30 cellular contexts compared by ENCODE assay signal in the genomic region with DNA sequence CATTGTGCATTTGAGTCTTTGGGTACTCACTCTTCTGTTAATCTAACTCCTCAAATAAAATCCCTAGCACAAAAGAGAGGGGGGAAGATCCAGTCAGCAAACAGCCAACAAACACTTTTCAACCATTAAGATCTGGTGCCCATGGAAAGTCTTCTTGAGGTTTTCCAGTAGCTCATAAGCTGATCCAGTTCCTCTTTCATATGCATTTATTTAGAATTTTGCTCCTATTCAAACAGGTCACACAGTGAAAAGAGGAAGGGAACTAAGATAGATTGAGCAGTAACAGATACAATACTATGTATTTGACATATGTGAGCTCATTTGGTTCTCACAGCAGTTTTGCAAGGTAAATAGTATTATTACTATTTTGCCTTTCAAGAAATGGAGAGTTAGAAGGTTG. TPM values are rescaled to one million over a fixed set of nuclear protein-coding genes. Genes with fewer than 3 reads are reported as not detected.
DNase-seq lines count a peak whose midpoint lies in the region; ATAC-seq, FAIRE-seq and TF ChIP-seq lines count a peak whose summit lies in the region.
"Had no signal": no experiment of that assay in that cellular context is flagged by ENCODE, and none has a peak within 500 bp of the region (broad histone marks: within the 10 kb centered on the region; RNA-seq: fewer than 3 reads in every experiment).

No MANE protein-coding gene starts in this region.

- no peak for ATAC-seq in GM19035 (IDR thresholded peaks at IDR 0.05; ENCODE audit: unreplicated experiment)
- ATAC-seq in GM18861 (IDR thresholded peaks at IDR 0.05; ENCODE audit: unreplicated experiment), result no peak
- ATAC-seq: activated naive CD8-positive, alpha-beta T cell treated with anti-CD3 and anti-CD28 coated beads, Interleukin-2, amount 50 U/mL, for 24 hours had no signal

- H3K4me1 ChIP-seq in DOHH2 (ENCODE audit: control insufficient read depth, low read length) (peaks cover 35% of the 10 kb centered on the region), H1 (replicated peaks in 1 of 4; ENCODE audit: control insufficient read depth in 3 of 4, insufficient read depth in 4 of 4, low read length in 3 of 4) (peaks cover 2 to 5% (median 3%) of the 10 kb centered on the region in 4 experiments; a peak in 6 of 7 replicates)
- H3K4me1 ChIP-seq: BE2C, pancreas had no signal

- peak overlapping the region; percentile 13 for H3K4me3 ChIP-seq in DOHH2 (ENCODE audit: low read length)
- H3K4me3 ChIP-seq in H1 (ENCODE audit: extremely low read depth in 1 of 4, insufficient read depth in 2 of 4, low read depth in 3 of 4, low read length in 4 of 4), result no peak overlapping the region
- H3K4me3 ChIP-seq: esophagus squamous epithelium, lung, pancreas, Peyer's patch, upper lobe of left lung had no signal

- no peaks in the 10 kb centered on the region for H3K36me3 ChIP-seq in DOHH2 (ENCODE audit: control insufficient read depth, low read length)
- H3K36me3 ChIP-seq in H1 (ENCODE audit: control insufficient read depth in 2 of 4, insufficient read depth in 4 of 4, low read length in 3 of 4), result no peaks in the 10 kb centered on the region
- H3K36me3 ChIP-seq: BE2C, esophagus squamous epithelium, pancreas, Peyer's patch, upper lobe of left lung had no signal

- 0 out of 2 replicates have a peak overlapping the region, but pooled peaks have one; percentile 17 for H2AFZ ChIP-seq in H1 (ENCODE audit: low read length)

- CTCF ChIA-PET in H1 (lab: Charles Lee; ENCODE audit: partially characterized antibody), result interaction anchor here (1.0 to 2.7 kb wide), 5 partner anchors 10 to 114 kb away, joined by 3 to 10 read pairs (median 4); no protein-coding TSS in a partner anchor

- no peak overlapping the region for H2BK5ac ChIP-seq in H1 (ENCODE audit: low read depth, low read length)

- no peak for FAIRE-seq in H1 (lab: Jason Lieb, UNC)
- FAIRE-seq: endometrium, G401.6, pancreas, small intestine had no signal

- TF ChIP-seq EP300 in H1 (IDR thresholded peaks at IDR 0.05; ENCODE audit: borderline replicate concordance in 1 of 2, low read depth in 2 of 2, low read length in 2 of 2), result no peak

- H3K9me2 ChIP-seq in DOHH2 (replicated peaks; ENCODE audit: control insufficient read depth, low read length), result no peaks in the 10 kb centered on the region

- no peaks in the 10 kb centered on the region for H3K79me1 ChIP-seq in H1 (ENCODE audit: low read depth, low read length)

- no peak overlapping the region for H2AK5ac ChIP-seq in H1 (ENCODE audit: low read depth, low read length)

- DNase-seq in MV-4-11 (lab: John Stamatoyannopoulos, UW), result peak; percentile 98
- DNase-seq in SIG-M5 treated with dmso at 0.1 percent for 504 hours (lab: John Stamatoyannopoulos, UW; ENCODE audit: unreplicated experiment), result peak; percentile 89
- DNase-seq in H1 (ENCODE audit: low read depth in 1 of 2, low spot score in 2 of 2), result no peak
- DNase-seq in NCI-H1092 treated with DMSO at 0.1 percent for 48 hours (lab: John Stamatoyannopoulos, UW), result no peak
- DNase-seq in stimulated activated CD4-positive, alpha-beta T cell treated with anti-CD3 and anti-CD28 coated beads, Interleukin-4, amount 100 ng/mL, for 24 hours, result no peak
- DNase-seq: activated CD4-positive, alpha-beta T cell treated with anti-CD3 and anti-CD28 coated beads for 48 hours; activated gamma-delta T cell; activated naive CD8-positive, alpha-beta T cell treated with anti-CD3 and anti-CD28 coated beads, Interleukin-2, amount 50 U/mL, for 24 hours; activated T-cell treated with anti-CD3 and anti-CD28 coated beads, Interleukin-2, amount 50 U/mL, for 24 hours; BE2C; central memory CD4-positive, alpha-beta T cell; DMS53; esophagus squamous epithelium; foreskin melanocyte; NCI-H1417 treated with DMSO at 0.1 percent for 48 hours; pancreas; SHP77 treated with DMSO at 0.1 percent for 48 hours; small intestine; stimulated activated CD4-positive, alpha-beta T cell treated with anti-CD3 and anti-CD28 coated beads, Interleukin-2, amount 100 ng/mL, for 24 hours; T-helper 1 cell; upper lobe of left lung had no signal

- H4K20me1 ChIP-seq in DOHH2 (ENCODE audit: control insufficient read depth, insufficient read depth, low read depth, low read length) (no peaks in the 10 kb centered on the region), H1 (replicated peaks in 1 of 2; ENCODE audit: control insufficient read depth in 1 of 2, insufficient read depth in 2 of 2, low read length in 2 of 2) (no peaks in the 10 kb centered on the region)

- no peak overlapping the region for H2BK12ac ChIP-seq in H1 (ENCODE audit: low read depth, low read length)

- H4K91ac ChIP-seq in H1 (replicated peaks; ENCODE audit: insufficient read length, low read length), result no peak overlapping the region

- no peak overlapping the region for H3K4ac ChIP-seq in H1 (replicated peaks; ENCODE audit: insufficient read length, low read depth, low read length)

- H2BK120ac ChIP-seq in H1 (replicated peaks; ENCODE audit: low read depth, low read length), result no peak overlapping the region

- no peak overlapping the region for H3K9ac ChIP-seq in H1 (replicated peaks in 1 of 4; ENCODE audit: extremely low read depth in 1 of 4, low read depth in 3 of 4, low read length in 3 of 4)

- H3K27me3 ChIP-seq in DOHH2 (ENCODE audit: control insufficient read depth, low read length) (peaks cover 12% of the 10 kb centered on the region), H1 (replicated peaks in 1 of 4; ENCODE audit: control insufficient read depth in 3 of 4, extremely low read depth in 1 of 4, insufficient read depth in 3 of 4, low read length in 3 of 4) (no peaks in the 10 kb centered on the region)

- no peak overlapping the region for H2BK15ac ChIP-seq in H1 (ENCODE audit: low read length)

- H3K56ac ChIP-seq in H1 (replicated peaks; ENCODE audit: insufficient read length, low read depth, low read length), result no peak overlapping the region

- TF ChIP-seq RAD21 in H1 (IDR thresholded peaks at IDR 0.05 in 1 of 2, conservative IDR thresholded peaks at IDR 0.05 in 1 of 2; ENCODE audit: low read depth in 2 of 2, low read length in 2 of 2), result no peak

- POLR2A ChIA-PET in H1 (lab: Charles Lee; ENCODE audit: partially characterized antibody), result interaction anchor here (0.7 to 1.2 kb wide), 3 partner anchors 14 to 143 kb away, joined by 3 to 4 read pairs (median 3); no protein-coding TSS in a partner anchor

- H3K79me2 ChIP-seq in DOHH2 (ENCODE audit: control insufficient read depth, low read length) (no peaks in the 10 kb centered on the region), H1 (ENCODE audit: control insufficient read depth in 1 of 2, insufficient read depth in 2 of 2, low read length in 2 of 2) (peaks cover 0 to 14% of the 10 kb centered on the region in 2 experiments; a peak in 2 of 4 replicates)

- H3K23ac ChIP-seq in H1 (ENCODE audit: insufficient read length), result no peak overlapping the region

- H3K23me2 ChIP-seq in H1 (ENCODE audit: low read depth, low read length), result peaks cover 10% of the 10 kb centered on the region

- H3K14ac ChIP-seq in H1 (ENCODE audit: insufficient read length), result no peak overlapping the region

- no peak overlapping the region for H4K5ac ChIP-seq in H1 (ENCODE audit: insufficient read length, low read depth, low read length)

- peaks cover 5% of the 10 kb centered on the region; the same call in 1 of the 2 replicates for H3F3A ChIP-seq in DOHH2 (ENCODE audit: control insufficient read depth, insufficient read depth)

- no peak overlapping the region for H4K8ac ChIP-seq in H1 (ENCODE audit: extremely low read depth, insufficient read depth, low read length)

- no peak overlapping the region for H2BK20ac ChIP-seq in H1 (ENCODE audit: low read length)

- H3K18ac ChIP-seq in H1 (ENCODE audit: extremely low read depth, low read length), result no peak overlapping the region

- TF ChIP-seq CTCF in DOHH2 (IDR thresholded peaks at IDR 0.05; ENCODE audit: low read depth, low read length, poor library complexity, severe bottlenecking) (no peak), H1 (IDR thresholded peaks at IDR 0.05; ENCODE audit: control extremely low read depth in 1 of 3, insufficient read depth in 1 of 3, low read depth in 1 of 3, low read length in 3 of 3) (no peak)

- no peaks in the 10 kb centered on the region for H3K9me3 ChIP-seq in DOHH2 (ENCODE audit: control insufficient read depth, insufficient read depth, low read length)
- H3K9me3 ChIP-seq in H1 (ENCODE audit: insufficient read depth in 2 of 2, low read depth in 1 of 2, low read length in 1 of 2), result no peaks in the 10 kb centered on the region
- H3K9me3 ChIP-seq: BE2C, esophagus squamous epithelium, pancreas, Peyer's patch, upper lobe of left lung had no signal

- H3K27ac ChIP-seq in DOHH2 (ENCODE audit: low read depth, low read length) (0 out of 2 replicates have a peak overlapping the region, but pooled peaks have one; percentile 4), H1 (ENCODE audit: low read depth, low read length) (no peak overlapping the region)
- H3K27ac ChIP-seq: esophagus squamous epithelium, pancreas, upper lobe of left lung, VCaP had no signal

- H3K4me2 ChIP-seq in DOHH2 (ENCODE audit: low read length) (peak overlapping the region; percentile 53), H1 (ENCODE audit: insufficient read depth in 1 of 2, low read depth in 2 of 2, low read length in 2 of 2) (no peak overlapping the region)

- no peak for TF ChIP-seq POLR2A in H1 (IDR thresholded peaks at IDR 0.05; ENCODE audit: control extremely low read depth in 1 of 2, low read depth in 2 of 2, low read length in 2 of 2)

TF ChIP-seq in H1, 55 proteins besides CTCF, POLR2A, EP300 and RAD21 (continues in another document):
- no peak for TF ChIP-seq CHD2 (IDR thresholded peaks at IDR 0.05; ENCODE audit: low read length)

RNA-seq across cellular contexts. Expression of a gene that starts 38.6 kb away (rescaled TPM):
- 32.3 and 37.8 TPM in 2 replicates for total RNA-seq in H1 (2021; fragmentation: NEBNext Ultra II Directional; extraction: Animal tissue kit (Norgen Biotek cat#: 25700))
- 58.8 and 62.8 TPM in 2 replicates for polyA plus RNA-seq in H1 (2011; rRNA removed)
- polyA plus RNA-seq in H1 (2011; cell fraction: cytosol; rRNA removed), result 81.9 TPM
- 41.7 TPM for polyA plus RNA-seq in H1 (2011; cell fraction: nucleus; rRNA removed)
- polyA plus RNA-seq in H1 (2012, experiment 1 of 2), result 46.1 to 60.1 TPM (median 55.5 TPM) in 4 replicates
- polyA plus RNA-seq in H1 (2012, experiment 2 of 2), result 46.2 TPM
- polyA plus RNA-seq in H1 (2013, experiment 1 of 2), result 35.2 TPM
- 34.9 TPM for polyA plus RNA-seq in H1 (2013, experiment 2 of 2)
- 32.8 and 39.3 TPM in 2 replicates for polyA minus RNA-seq in H1 (2011; rRNA and poly(A)+ RNA removed)
- polyA minus RNA-seq in H1 (2011; cell fraction: cytosol; rRNA and poly(A)+ RNA removed), result 15.7 TPM
- 13.9 TPM for polyA minus RNA-seq in H1 (2011; cell fraction: nucleus; rRNA and poly(A)+ RNA removed)

RNA-seq across cellular contexts. Expression of a gene that starts 41.0 kb away (rescaled TPM):
- 6.2 and 6.8 TPM in 2 replicates for total RNA-seq in H1 (2021; fragmentation: NEBNext Ultra II Directional; extraction: Animal tissue kit (Norgen Biotek cat#: 25700))
- 8.4 and 13.1 TPM in 2 replicates for polyA plus RNA-seq in H1 (2011; rRNA removed)
- polyA plus RNA-seq in H1 (2011; cell fraction: cytosol; rRNA removed), result 6.7 TPM
- polyA plus RNA-seq in H1 (2011; cell fraction: nucleus; rRNA removed), result 5.8 TPM
- polyA plus RNA-seq in H1 (2012, experiment 1 of 2), result 7.1 to 9.1 TPM (median 7.7 TPM) in 4 replicates
- polyA plus RNA-seq in H1 (2012, experiment 2 of 2), result 6.4 TPM
- polyA plus RNA-seq in H1 (2013, experiment 1 of 2), result 8.5 TPM
- polyA plus RNA-seq in H1 (2013, experiment 2 of 2), result 8.4 TPM
- polyA minus RNA-seq in H1 (2011; rRNA and poly(A)+ RNA removed), result 5.5 and 5.8 TPM in 2 replicates
- 4.3 TPM for polyA minus RNA-seq in H1 (2011; cell fraction: cytosol; rRNA and poly(A)+ RNA removed)
- polyA minus RNA-seq in H1 (2011; cell fraction: nucleus; rRNA and poly(A)+ RNA removed), result 2.4 TPM
- polyA plus RNA-seq: neural cell had no signal

Comparison
In these comparisons a context has a peak if more than half of its experiments do, and no peak if none do; other contexts are left out.
1. DNase-seq: peak in MV-4-11 (single experiment) and SIG-M5 treated with dmso at 0.1 percent for 504 hours (single experiment); none in H1 (0 of 2), NCI-H1092 treated with DMSO at 0.1 percent for 48 hours (single experiment) and stimulated activated CD4-positive, alpha-beta T cell treated with anti-CD3 and anti-CD28 coated beads, Interleukin-4, amount 100 ng/mL, for 24 hours (single experiment).